Comparison of ENCODE assay signal across 8 cellular contexts in the genomic region with DNA sequence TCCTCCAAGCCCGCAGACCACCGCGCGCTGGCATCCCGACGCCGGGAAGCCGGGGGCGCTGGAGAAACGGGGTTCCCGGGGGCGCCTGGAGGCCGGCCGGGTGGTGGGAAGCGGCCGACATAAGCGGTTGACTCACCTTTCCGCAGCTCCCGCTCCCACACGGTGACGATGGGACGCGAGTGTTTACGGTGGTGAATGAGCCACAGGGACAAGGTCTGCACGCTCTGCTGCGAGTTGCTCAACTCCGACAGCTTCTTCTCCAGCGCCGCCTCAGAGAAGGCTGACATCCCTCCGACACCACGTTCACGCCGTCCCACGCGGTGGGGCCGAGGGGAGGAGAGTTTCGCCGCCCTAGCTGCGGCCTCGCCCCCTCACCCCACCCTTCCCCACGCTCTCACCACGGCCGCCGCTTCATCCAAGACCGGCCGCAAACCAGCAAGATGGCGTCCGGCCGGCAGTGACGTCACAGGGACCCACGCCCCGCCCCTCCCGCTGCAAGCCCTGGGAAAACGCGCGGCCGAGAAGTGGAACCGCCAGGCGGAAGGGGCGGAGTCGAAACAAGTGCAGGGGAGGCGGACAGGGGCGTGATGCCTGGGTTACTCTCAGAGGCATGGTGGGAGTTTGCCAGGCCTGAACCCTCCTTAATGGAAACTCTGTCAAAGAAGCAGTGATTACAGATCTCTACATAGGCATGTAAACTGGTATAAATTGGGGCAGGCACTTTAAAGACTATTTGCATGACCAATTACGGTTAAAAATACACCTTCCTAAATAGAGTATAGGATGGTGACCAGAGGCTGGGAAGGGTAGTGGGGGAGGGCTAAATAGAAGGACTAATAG. TPM values are rescaled to one million over a fixed set of nuclear protein-coding genes. Genes with fewer than 3 reads are reported as not detected.
DNase-seq lines count a peak whose midpoint lies in the region; TF ChIP-seq lines count a peak whose summit lies in the region.

RPRD1A (minus strand) TSS at position 442 of the 840 bp plus-strand sequence; CDS start at position 287, 155 bp downstream.

- intact Hi-C loops in stomach (cut with DNase I; ENCODE audit: low total_unique reads): no loop called here

- H3K27me3 ChIP-seq in HAP-1 (ENCODE audit: low read depth) (no peaks in the 10 kb centered on the region), MM.1S (replicated peaks; ENCODE audit: insufficient read depth, low read length) (no peaks in the 10 kb centered on the region), neural cell (ENCODE audit: insufficient read depth, low read depth, low read length) (no peaks in the 10 kb centered on the region), stomach (peaks cover 0 to 6% (median 0%) of the 10 kb centered on the region in 3 donors)

- 1% methylated on average over 27 to 64 of the region's 64 CpGs for WGBS in stomach, 5 donors

- H3K9me2 ChIP-seq in MM.1S (replicated peaks; ENCODE audit: insufficient read depth, low read length) (no peaks in the 10 kb centered on the region), neural cell (ENCODE audit: insufficient read depth, low read length) (no peaks in the 10 kb centered on the region)

- DNase-seq in HAP-1 (ENCODE audit: low spot score in 2 of 2) (peak; percentile 94 to 99), MM.1S (peak; percentile 95), SIG-M5 (lab: John Stamatoyannopoulos, UW) (peak; percentile 74), activated gamma-delta T cell (lab: John Stamatoyannopoulos, UW) (peak; percentile 90), fibroblast of the conjunctiva (ENCODE audit: low read depth) (peak; percentile 83), stomach (peak; percentile 99)

- H3K36me3 ChIP-seq in ES-I3 (ENCODE audit: insufficient read depth, low read length): no peaks in the 10 kb centered on the region
- H3K36me3 ChIP-seq in HAP-1 (replicated peaks): peaks cover 6% of the 10 kb centered on the region; the same call in 1 of the 2 replicates
- H3K36me3 ChIP-seq in MM.1S (replicated peaks; ENCODE audit: insufficient read depth, low read length): no peaks in the 10 kb centered on the region
- H3K36me3 ChIP-seq in neural cell (ENCODE audit: insufficient read depth, low read length): no peaks in the 10 kb centered on the region
- H3K36me3 ChIP-seq in stomach: peaks cover 0 to 7% (median 0%) of the 10 kb centered on the region in 4 donors

- in situ Hi-C loops in HAP-1 (cut with MboI; ENCODE audit: low sequenced_read_pairs): no loop called here

- H3K9ac ChIP-seq in ES-I3 (ENCODE audit: low read depth, low read length): peak within 1 kb of the TSS; percentile 97
- peak within 1 kb of the TSS; percentile 88 for H3K9ac ChIP-seq in MM.1S (ENCODE audit: low read length)
- peak within 1 kb of the TSS; percentile 94 for H3K9ac ChIP-seq in neural cell (ENCODE audit: low read length)

- TF ChIP-seq RAD21 in neural cell (conservative IDR thresholded peaks at IDR 0.05): no peak

- H3K9me3 ChIP-seq in ES-I3 (ENCODE audit: control insufficient read depth, insufficient read depth, low read length) (no peaks in the 10 kb centered on the region), HAP-1 (no peaks in the 10 kb centered on the region), MM.1S (replicated peaks; ENCODE audit: insufficient read depth, low read length) (no peaks in the 10 kb centered on the region), neural cell (ENCODE audit: low read length) (no peaks in the 10 kb centered on the region), stomach (no peaks in the 10 kb centered on the region)

- H3K4me2 ChIP-seq in MM.1S (ENCODE audit: low read depth, low read length) (peak within 1 kb of the TSS; percentile 72), neural cell (ENCODE audit: low read length) (peak within 1 kb of the TSS; percentile 71)

- TF ChIP-seq EP300 in neural cell (conservative IDR thresholded peaks at IDR 0.05; ENCODE audit: poor library complexity, severe bottlenecking): no peak
- no peak for TF ChIP-seq EP300 in stomach (IDR thresholded peaks at IDR 0.05)

- peak within 1 kb of the TSS; percentile 76 for H3K27ac ChIP-seq in MM.1S (ENCODE audit: low read length)
- peak within 1 kb of the TSS; percentile 95 for H3K27ac ChIP-seq in neural cell (ENCODE audit: low read length)
- H3K27ac ChIP-seq in stomach: peak within 1 kb of the TSS; percentile 88 to 99 (median 94)

- peak within 1 kb of the TSS; percentile 94 for H3K4me3 ChIP-seq in HAP-1
- peak within 1 kb of the TSS; percentile 98 for H3K4me3 ChIP-seq in MM.1S (ENCODE audit: low read length)
- peak within 1 kb of the TSS; percentile 98 for H3K4me3 ChIP-seq in neural cell (ENCODE audit: low read length)
- peak within 1 kb of the TSS; percentile 66 to 87 (median 84) for H3K4me3 ChIP-seq in stomach

- H3K4me1 ChIP-seq in ES-I3 (ENCODE audit: insufficient read depth, low read length) (0 out of 2 replicates have a peak, but pooled peaks cover 5% of the 10 kb centered on the region), HAP-1 (peaks cover 9% of the 10 kb centered on the region), MM.1S (ENCODE audit: low read length) (no peaks in the 10 kb centered on the region; the same call in 1 of the 2 replicates), stomach (peaks cover 7 to 50% (median 18%) of the 10 kb centered on the region in 4 donors)

- TF ChIP-seq CTCF in MM.1S (IDR thresholded peaks at IDR 0.05; ENCODE audit: low read length) (no peak), neural cell (IDR thresholded peaks at IDR 0.05; ENCODE audit: poor library complexity, severe bottlenecking) (no peak), stomach (IDR thresholded peaks at IDR 0.05) (peak in 1 of 7 experiments; percentile 21)

- H2AFZ ChIP-seq in MM.1S (ENCODE audit: low read length) (peak within 1 kb of the TSS; percentile 96), neural cell (ENCODE audit: low read depth, low read length) (peak within 1 kb of the TSS; percentile 95)

- 0 out of 2 replicates have a peak, but pooled peaks cover 5% of the 10 kb centered on the region for H3F3A ChIP-seq in MM.1S (ENCODE audit: insufficient read depth, low read length)
- H3F3A ChIP-seq in neural cell (ENCODE audit: insufficient read depth, low read length, poor library complexity, severe bottlenecking): no peaks in the 10 kb centered on the region

- H3K79me2 ChIP-seq in MM.1S (ENCODE audit: low read length) (peaks cover 50% of the 10 kb centered on the region), neural cell (replicated peaks; ENCODE audit: insufficient read depth, low read length) (peaks cover 46% of the 10 kb centered on the region)

- peaks cover 4% of the 10 kb centered on the region; the same call in 1 of the 2 replicates for H4K20me1 ChIP-seq in MM.1S (ENCODE audit: insufficient read depth, low read length)
- H4K20me1 ChIP-seq in neural cell (ENCODE audit: insufficient read depth): no peaks in the 10 kb centered on the region

- no peak for TF ChIP-seq POLR2A in stomach (IDR thresholded peaks at IDR 0.05)

TF ChIP-seq in neural cell, 6 proteins besides CTCF, POLR2A, EP300 and RAD21:
- TF ChIP-seq SMC3 (conservative IDR thresholded peaks at IDR 0.05; ENCODE audit: poor library complexity): no peak
- peak; percentile 96 for TF ChIP-seq POLR2AphosphoS5 (IDR thresholded peaks at IDR 0.05)
- TF ChIP-seq, protein P1, sequence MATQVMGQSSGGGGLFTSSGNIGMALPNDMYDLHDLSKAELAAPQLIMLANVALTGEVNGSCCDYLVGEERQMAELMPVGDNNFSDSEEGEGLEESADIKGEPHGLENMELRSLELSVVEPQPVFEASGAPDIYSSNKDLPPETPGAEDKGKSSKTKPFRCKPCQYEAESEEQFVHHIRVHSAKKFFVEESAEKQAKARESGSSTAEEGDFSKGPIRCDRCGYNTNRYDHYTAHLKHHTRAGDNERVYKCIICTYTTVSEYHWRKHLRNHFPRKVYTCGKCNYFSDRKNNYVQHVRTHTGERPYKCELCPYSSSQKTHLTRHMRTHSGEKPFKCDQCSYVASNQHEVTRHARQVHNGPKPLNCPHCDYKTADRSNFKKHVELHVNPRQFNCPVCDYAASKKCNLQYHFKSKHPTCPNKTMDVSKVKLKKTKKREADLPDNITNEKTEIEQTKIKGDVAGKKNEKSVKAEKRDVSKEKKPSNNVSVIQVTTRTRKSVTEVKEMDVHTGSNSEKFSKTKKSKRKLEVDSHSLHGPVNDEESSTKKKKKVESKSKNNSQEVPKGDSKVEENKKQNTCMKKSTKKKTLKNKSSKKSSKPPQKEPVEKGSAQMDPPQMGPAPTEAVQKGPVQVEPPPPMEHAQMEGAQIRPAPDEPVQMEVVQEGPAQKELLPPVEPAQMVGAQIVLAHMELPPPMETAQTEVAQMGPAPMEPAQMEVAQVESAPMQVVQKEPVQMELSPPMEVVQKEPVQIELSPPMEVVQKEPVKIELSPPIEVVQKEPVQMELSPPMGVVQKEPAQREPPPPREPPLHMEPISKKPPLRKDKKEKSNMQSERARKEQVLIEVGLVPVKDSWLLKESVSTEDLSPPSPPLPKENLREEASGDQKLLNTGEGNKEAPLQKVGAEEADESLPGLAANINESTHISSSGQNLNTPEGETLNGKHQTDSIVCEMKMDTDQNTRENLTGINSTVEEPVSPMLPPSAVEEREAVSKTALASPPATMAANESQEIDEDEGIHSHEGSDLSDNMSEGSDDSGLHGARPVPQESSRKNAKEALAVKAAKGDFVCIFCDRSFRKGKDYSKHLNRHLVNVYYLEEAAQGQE (IDR thresholded peaks at IDR 0.05; ENCODE audit: borderline replicate concordance): peak; percentile 71
- TF ChIP-seq MXI1 (conservative IDR thresholded peaks at IDR 0.05; ENCODE audit: poor library complexity, severe bottlenecking): peak; percentile 91
- peak; percentile 61 for TF ChIP-seq TAF1 (IDR thresholded peaks at IDR 0.05; ENCODE audit: low read depth)
- TF ChIP-seq EZH2 (IDR thresholded peaks at IDR 0.05; ENCODE audit: borderline replicate concordance, insufficient read depth, low read length, poor library complexity, severe bottlenecking): no peak

RNA-seq across cellular contexts. Expression of gene RPRD1A, which starts in this region (rescaled TPM):
- 129 and 136 TPM in 2 replicates for polyA plus RNA-seq in neural cell
- polyA minus RNA-seq in neural cell: 156 and 180 TPM in 2 replicates
- 10 to 100 TPM; 25.1 to 75.9 (median 58.7) TPM for total RNA-seq in stomach
- 10 to 100 TPM; 18.1 to 19.3 (median 18.2) TPM for polyA plus RNA-seq in stomach

Comparison
In these comparisons a context has a peak if more than half of its experiments do, and no peak if none do; other contexts are left out.
1. Peak in every context shown above with its lines: DNase-seq, H3K4me3 ChIP-seq and H3K27ac ChIP-seq.